ENCODE assay signal across 24 cellular contexts in the genomic region with DNA sequence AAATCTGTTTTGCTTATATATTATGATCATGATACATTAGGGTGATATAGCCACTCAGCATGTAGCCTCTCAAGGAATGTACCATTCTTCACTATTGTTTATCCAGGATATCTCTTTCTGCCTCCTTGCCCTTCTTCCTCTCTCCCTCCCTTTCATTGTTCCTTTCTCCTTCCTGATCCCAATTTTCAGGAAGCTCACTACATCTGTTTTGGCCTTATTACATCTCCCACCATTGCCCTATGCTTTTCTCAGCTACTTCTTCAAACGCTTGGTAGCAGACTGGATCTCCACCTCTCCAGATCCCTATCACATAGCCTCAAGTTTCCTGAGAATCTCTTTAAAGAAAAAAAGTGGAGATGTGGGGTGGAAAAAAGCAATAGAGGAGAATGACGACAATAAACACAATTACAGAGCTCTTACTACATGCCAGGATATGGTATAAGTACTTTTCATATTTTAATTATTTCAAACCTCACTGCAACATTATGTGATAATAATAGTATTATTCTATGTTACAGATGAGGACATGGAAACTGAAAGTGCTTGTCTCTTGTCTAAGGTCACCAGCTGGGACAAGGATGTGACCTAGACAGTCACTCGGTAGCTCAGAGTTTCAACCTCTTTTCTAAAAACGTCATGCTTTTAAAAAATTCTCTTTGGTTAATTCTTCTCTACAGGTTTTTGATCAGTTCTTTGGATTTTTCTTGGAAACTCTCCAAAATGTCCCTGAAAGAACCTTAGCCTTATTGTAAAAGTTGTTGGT.
"Had no signal": no experiment of that assay in that cellular context is flagged by ENCODE, and none has a peak within 500 bp of the region (broad histone marks: within the 10 kb centered on the region; RNA-seq: fewer than 3 reads in every experiment).

No MANE protein-coding gene starts in this region.

- H3K4me3 Mint-ChIP-seq: activated CD4-positive, alpha-beta T cell treated with anti-CD3 and anti-CD28 coated beads for 36 hours; activated naive CD8-positive, alpha-beta T cell; nephron; stimulated activated naive B cell treated with anti-CD40 and anti-IgM and Interleukin-4, amounts not matched to agents 10 μg/mL and 1 μg/mL and 100 μg/mL, for 72 hours had no signal

- H3K27ac Mint-ChIP-seq: activated CD4-positive, alpha-beta T cell treated with anti-CD3 and anti-CD28 coated beads for 36 hours; activated naive CD8-positive, alpha-beta T cell; nephron; stimulated activated naive B cell treated with anti-CD40 and anti-IgM and Interleukin-4, amounts not matched to agents 10 μg/mL and 1 μg/mL and 100 μg/mL, for 72 hours had no signal

- H3K27me3 ChIP-seq: body of pancreas, colonic mucosa, dorsolateral prefrontal cortex, left lung, pancreas, right atrium auricular region, suprapubic skin, tibial artery had no signal

- H3K9me3 ChIP-seq: body of pancreas, colonic mucosa, pancreas, psoas muscle, right atrium auricular region, suprapubic skin, tibial artery had no signal

- H3K27ac ChIP-seq: body of pancreas, colonic mucosa, dorsolateral prefrontal cortex, left lung, pancreas, psoas muscle, right atrium auricular region, suprapubic skin, tibial artery had no signal

- H3K4me1 ChIP-seq: body of pancreas, colonic mucosa, left lung, pancreas, right atrium auricular region, tibial artery had no signal

- H3K9me3 Mint-ChIP-seq: nephron had no signal

- H3K4me1 Mint-ChIP-seq: activated CD4-positive, alpha-beta T cell treated with anti-CD3 and anti-CD28 coated beads for 36 hours; stimulated activated naive B cell treated with anti-CD40 and anti-IgM and Interleukin-4, amounts not matched to agents 10 μg/mL and 1 μg/mL and 100 μg/mL, for 72 hours had no signal

- FAIRE-seq: pancreas had no signal

- H3K36me3 ChIP-seq: colonic mucosa, left lung, pancreas, right atrium auricular region, suprapubic skin, tibial artery had no signal

- H3K4me3 ChIP-seq: body of pancreas, colonic mucosa, dorsolateral prefrontal cortex, left lung, pancreas, psoas muscle, right atrium auricular region, smooth muscle cell, suprapubic skin, tibial artery had no signal

- H3K27me3 Mint-ChIP-seq: activated CD4-positive, alpha-beta T cell treated with anti-CD3 and anti-CD28 coated beads for 36 hours; activated naive CD8-positive, alpha-beta T cell; stimulated activated naive B cell treated with anti-CD40 and anti-IgM and Interleukin-4, amounts not matched to agents 10 μg/mL and 1 μg/mL and 100 μg/mL, for 72 hours had no signal

- ATAC-seq: activated CD4-positive, alpha-beta T cell treated with anti-CD3 and anti-CD28 coated beads for 36 hours; body of pancreas; left lung; pancreas; psoas muscle had no signal

- H3K4me2 ChIP-seq: smooth muscle cell had no signal

- H3K36me3 Mint-ChIP-seq: activated naive CD8-positive, alpha-beta T cell; stimulated activated naive B cell treated with anti-CD40 and anti-IgM and Interleukin-4, amounts not matched to agents 10 μg/mL and 1 μg/mL and 100 μg/mL, for 72 hours had no signal

- DNase-seq: activated CD4-positive, alpha-beta T cell treated with anti-CD3 and anti-CD28 coated beads for 36 hours; activated CD4-positive, alpha-beta T cell treated with anti-CD3 and anti-CD28 coated beads, Interleukin-2, amount 50 U/mL, for 4 hours; activated CD4-positive, CD25-positive, alpha-beta regulatory T cell; activated effector memory CD4-positive, alpha-beta T cell treated with Interleukin-2 at 50 U/mL for 16 hours; activated naive CD4-positive, alpha-beta T cell treated with Interleukin-2 at 50 U/mL for 16 hours; activated T-cell treated with anti-CD3 and anti-CD28 coated beads for 4 hours; aorta; body of pancreas; colonic mucosa; dorsolateral prefrontal cortex; effector memory CD4-positive, alpha-beta T cell; head of caudate nucleus; hippocampal formation; left lung; pancreas; psoas muscle; stimulated activated CD4-positive, alpha-beta T cell treated with anti-CD3 and anti-CD28 coated beads, Interleukin-1b, Interleukin-23, amount 100 ng/mL, for 48 hours; stimulated activated naive B cell treated with anti-CD40 and anti-IgM and Interleukin-4, amounts not matched to agents 10 μg/mL and 1 μg/mL and 100 μg/mL, for 72 hours; tibial artery had no signal
